In genomic region chr10:22324893-22325271, GRCh38 we compare ENCODE assay signal across 9 cellular contexts. TPM values are rescaled to one million over a fixed set of nuclear protein-coding genes. Genes with fewer than 3 reads are reported as not detected.
DNase-seq lines count a peak whose midpoint lies in the region; ATAC-seq and TF ChIP-seq lines count a peak whose summit lies in the region.
"Had no signal": no experiment of that assay in that cellular context is flagged by ENCODE, and none has a peak within 500 bp of the region (broad histone marks: within the 10 kb centered on the region; RNA-seq: fewer than 3 reads in every experiment).

No MANE protein-coding gene starts in this region.

- ATAC-seq in heart right ventricle, result no peak
- ATAC-seq in left ventricle myocardium superior, result no peak
- ATAC-seq in body of pancreas, result no peak
- no peak for ATAC-seq in GM18870 (IDR thresholded peaks at IDR 0.05; ENCODE audit: unreplicated experiment)
- ATAC-seq in left colon, result no peak

- H3K4me1 ChIP-seq in heart right ventricle (peaks cover 3 to 44% (median 38%) of the 10 kb centered on the region in 9 donors), body of pancreas (peaks cover 39% of the 10 kb centered on the region), mesodermal cell (ENCODE audit: control insufficient read depth, insufficient read depth, low read length, poor library complexity, severe bottlenecking) (peaks cover 13% of the 10 kb centered on the region), urinary bladder (ENCODE audit: insufficient read depth) (no peaks in the 10 kb centered on the region)

- no peak for TF ChIP-seq CTCF in heart right ventricle (IDR thresholded peaks at IDR 0.05)
- TF ChIP-seq CTCF in body of pancreas (IDR thresholded peaks at IDR 0.05), result no peak

- H3K9me3 ChIP-seq in heart right ventricle (no peaks in the 10 kb centered on the region), body of pancreas (no peaks in the 10 kb centered on the region), mesodermal cell (ENCODE audit: control insufficient read depth, low read length) (no peaks in the 10 kb centered on the region)

- H3K36me3 ChIP-seq in heart right ventricle (peaks cover 0 to 37% (median 21%) of the 10 kb centered on the region in 9 donors), body of pancreas (replicated peaks in 1 of 2; ENCODE audit: insufficient read depth in 1 of 2, low read depth in 2 of 2) (peaks cover 6 to 8% of the 10 kb centered on the region in 2 donors), mesodermal cell (ENCODE audit: control insufficient read depth, insufficient read depth, low read length) (peaks cover 9% of the 10 kb centered on the region), urinary bladder (ENCODE audit: insufficient read depth) (peaks cover 1% of the 10 kb centered on the region)

- H3K27ac ChIP-seq in heart right ventricle, result peak overlapping the region in 7 of 10 donors; percentile 28 to 66 (median 59)
- peak overlapping the region in 3 of 4 donors; percentile 56 to 69 (median 59) for H3K27ac ChIP-seq in body of pancreas
- no peak overlapping the region for H3K27ac ChIP-seq in mesodermal cell (ENCODE audit: low read depth, low read length, severe bottlenecking)
- H3K27ac ChIP-seq in urinary bladder (ENCODE audit: low read depth), result no peak overlapping the region

- no peak for TF ChIP-seq POLR2A in body of pancreas (IDR thresholded peaks at IDR 0.05)

- DNase-seq in heart right ventricle (no peak), left ventricle myocardium superior (no peak), body of pancreas (no peak), SHP77 treated with DMSO at 0.1 percent for 48 hours (lab: John Stamatoyannopoulos, UW) (no peak), left colon (no peak)

- WGBS in heart right ventricle, 2 donors, result 3 to 8% methylated on average over 9 of the region's 9 CpGs
- WGBS in body of pancreas, 2 donors, result 1 to 4% methylated on average over 9 of the region's 9 CpGs
- 0 to 8% methylated on average over 6 of the region's 9 CpGs for WGBS in mesodermal cell (ENCODE audit: insufficient coverage in 2 of 2), 2 experiments
- WGBS in urinary bladder, result 6% methylated on average over 9 of the region's 9 CpGs

- peak overlapping the region; percentile 28 to 72 (median 64) for H3K4me3 ChIP-seq in heart right ventricle
- peak overlapping the region in 1 of 2 donors; percentile 18 for H3K4me3 ChIP-seq in body of pancreas
- H3K4me3 ChIP-seq in mesodermal cell (ENCODE audit: extremely low read depth, insufficient read depth, low read length, poor library complexity, severe bottlenecking), result peak overlapping the region; percentile 50
- H3K4me3 ChIP-seq in urinary bladder (ENCODE audit: low read depth, low read length), result peak overlapping the region; percentile 68

- H3K27me3 ChIP-seq in heart right ventricle (peaks cover 0 to 33% (median 5%) of the 10 kb centered on the region in 7 donors), body of pancreas (no peaks in the 10 kb centered on the region)

- intact Hi-C loops in heart right ventricle (cut with DNase I), result loop anchor here in 5 of 10 donors (2.0 to 10.0 kb wide), 7 partner anchors 98 to 830 kb away; partner anchors contain the start of genes DNAJC1 (in 1 of the 5) and PIP4K2A (in 1 of the 5)
- intact Hi-C loops in left ventricle myocardium superior (cut with micrococcal nuclease), result loop anchor here (10.0 kb wide), 1 partner anchor 390 kb away; the partner anchor contains the start of gene PIP4K2A
- intact Hi-C loops in body of pancreas (cut with DNase I), result no loop called here
- intact Hi-C loops in left colon (cut with DNase I, micrococcal nuclease), result no loop called here

RNA-seq across cellular contexts. Expression of gene BMI1, which starts 4.0 kb away (rescaled TPM):
- total RNA-seq in heart right ventricle (10 to 100 TPM; 26.1 to 44.1 (median 34.5) TPM), left ventricle myocardium superior (38.8 TPM), body of pancreas (10 to 100 TPM; 24.7 to 38.7 TPM), urinary bladder (60.1 TPM), left colon (10 to 100 TPM; 19.7 to 29.6 TPM)
- polyA plus RNA-seq in heart right ventricle (10 to 100 TPM; 15.0 to 19.0 TPM), urinary bladder (46.6 TPM)
- polyA plus RNA-seq in mesodermal cell (2013, experiment 1 of 2), result 16.6 TPM
- polyA plus RNA-seq in mesodermal cell (2013, experiment 2 of 2), result 24.3 TPM

RNA-seq across cellular contexts. Expression of gene COMMD3, which starts 8.7 kb away (rescaled TPM):
- total RNA-seq in heart right ventricle (10 to 100 TPM; 72.7 to 95.0 (median 80.6) TPM), left ventricle myocardium superior (83.5 TPM), body of pancreas (10 to 100 TPM; 14.8 to 32.7 TPM), urinary bladder (46.8 TPM), left colon (10 to 100 TPM; 38.4 to 50.0 TPM)
- polyA plus RNA-seq in heart right ventricle (10 to 100 TPM; 62.2 to 84.9 TPM), urinary bladder (40.9 TPM)
- polyA plus RNA-seq in mesodermal cell (2013, experiment 1 of 2), result 19.9 TPM
- 30.5 TPM for polyA plus RNA-seq in mesodermal cell (2013, experiment 2 of 2)

RNA-seq across cellular contexts. Expression of gene SPAG6, which starts 20.4 kb away (rescaled TPM):
- total RNA-seq in heart right ventricle, result not detected
- under 1 TPM in 1 of 2 donors, not detected in 1; 0.01 TPM for polyA plus RNA-seq in heart right ventricle
- not detected for total RNA-seq in left ventricle myocardium superior
- total RNA-seq in body of pancreas, result under 1 TPM in 1 of 2 donors, not detected in 1; 0.26 TPM
- 0.18 TPM for polyA plus RNA-seq in mesodermal cell (2013, experiment 1 of 2)
- 0.20 TPM for polyA plus RNA-seq in mesodermal cell (2013, experiment 2 of 2)
- total RNA-seq in urinary bladder, result 0.37 TPM
- 0.03 TPM for polyA plus RNA-seq in urinary bladder
- not detected for total RNA-seq in left colon
- total RNA-seq: myocyte had no signal

Comparison
In these comparisons a context has a peak if more than half of its experiments do, and no peak if none do; other contexts are left out.
1. H3K27ac ChIP-seq: peak in heart right ventricle (7 of 10) and body of pancreas (3 of 4); none in mesodermal cell (single experiment) and urinary bladder (single experiment).